8 cellular contexts compared by ENCODE assay signal in genomic region chr11:447923-448731, GRCh38. TPM values are rescaled to one million over a fixed set of nuclear protein-coding genes. Genes with fewer than 3 reads are reported as not detected.
DNase-seq lines count a peak whose midpoint lies in the region; ATAC-seq and TF ChIP-seq lines count a peak whose summit lies in the region.

No MANE protein-coding gene starts in this region.

- peak overlapping the region; percentile 98 for H3K27ac ChIP-seq in layer of hippocampus (ENCODE audit: low read depth, low read length)

- peak; percentile 94 for TF ChIP-seq CTCF in AG09309 (IDR thresholded peaks at IDR 0.05; ENCODE audit: control insufficient read depth, insufficient read depth, low read depth, low read length, missing control alignments)
- TF ChIP-seq CTCF in chondrocyte (IDR thresholded peaks at IDR 0.05), result peak; percentile 97

- no peaks in the 10 kb centered on the region for H3K27me3 ChIP-seq in layer of hippocampus (ENCODE audit: control insufficient read depth, insufficient read depth, low read length)

- ATAC-seq in GM19023 (IDR thresholded peaks at IDR 0.05; ENCODE audit: unreplicated experiment) (peak; percentile 44), HG03378 (IDR thresholded peaks at IDR 0.05; ENCODE audit: unreplicated experiment) (peak; percentile 49)

- DNase-seq in AG09309 (ENCODE audit: low read depth) (peak; percentile 34), NCI-H446 treated with DMSO at 0.1 percent for 48 hours (lab: John Stamatoyannopoulos, UW) (peak; percentile 80), chondrocyte (ENCODE audit: low spot score) (peak; percentile 97)
- peak; percentile 98 to 99 for DNase-seq in activated CD4-positive, alpha-beta T cell treated with anti-CD3 and anti-CD28 coated beads for 24 hours (ENCODE audit: low read depth in 2 of 2)
- DNase-seq in stimulated activated CD4-positive, alpha-beta T cell treated with anti-CD3 and anti-CD28 coated beads, Interleukin-1b, Interleukin-23, amount 100 ng/mL, for 1 hour (ENCODE audit: low read depth in 2 of 2), result peak; percentile 83 to 96

- peak overlapping the region; percentile 85 for H3K4me3 Mint-ChIP-seq in chondrocyte (ENCODE audit: unreplicated experiment)

- H3K27ac Mint-ChIP-seq in chondrocyte (ENCODE audit: unreplicated experiment), result peak overlapping the region; percentile 95

- H3K36me3 Mint-ChIP-seq in chondrocyte (ENCODE audit: low read depth), result peaks cover 1% of the 10 kb centered on the region

- no peaks in the 10 kb centered on the region for H3K27me3 Mint-ChIP-seq in chondrocyte (ENCODE audit: low read depth)

- H3K9me3 Mint-ChIP-seq in chondrocyte (ENCODE audit: low read depth), result no peaks in the 10 kb centered on the region

- H3K4me1 Mint-ChIP-seq in chondrocyte (ENCODE audit: low read depth), result peaks cover 35% of the 10 kb centered on the region

- peak overlapping the region; percentile 86 for H3K4me3 ChIP-seq in AG09309 (ENCODE audit: control insufficient read depth, low read depth, low read length)

RNA-seq across cellular contexts. Expression of gene PTDSS2, which starts 2.0 kb away (rescaled TPM):
- total RNA-seq in chondrocyte, result 30.0 to 32.5 TPM (median 32.0 TPM) in 3 replicates

RNA-seq across cellular contexts. Expression of gene ANO9, which starts 6.3 kb away (rescaled TPM):
- total RNA-seq in chondrocyte, result not detected in 3 replicates

RNA-seq across cellular contexts. Expression of gene SIGIRR, which starts 33.3 kb away (rescaled TPM):
- total RNA-seq in chondrocyte, result 12.3 to 26.6 TPM (median 25.9 TPM) in 3 replicates

RNA-seq across cellular contexts. Expression of gene PKP3, which starts 54.1 kb away (rescaled TPM):
- 0.56 to 0.92 TPM (median 0.85 TPM) in 3 replicates for total RNA-seq in chondrocyte

RNA-seq across cellular contexts. Expression of gene RNH1, which starts 58.9 kb away (rescaled TPM):
- 146 to 166 TPM (median 161 TPM) in 3 replicates for total RNA-seq in chondrocyte

Comparison
In these comparisons a context has a peak if more than half of its experiments do, and no peak if none do; other contexts are left out.
1. Peak in every context shown above with its lines: DNase-seq, ATAC-seq, H3K4me3 ChIP-seq and H3K27ac ChIP-seq.
2. DNase-seq: peak in every context shown above with its lines; median percentile 98 in activated CD4-positive, alpha-beta T cell treated with anti-CD3 and anti-CD28 coated beads for 24 hours; 97 in chondrocyte; 90 in stimulated activated CD4-positive, alpha-beta T cell treated with anti-CD3 and anti-CD28 coated beads, Interleukin-1b, Interleukin-23, amount 100 ng/mL, for 1 hour; 80 in NCI-H446 treated with DMSO at 0.1 percent for 48 hours; 34 in AG09309.